ENCODE assay signal across 8 cellular contexts in genomic region chr11:90134420-90135003, GRCh38. TPM values are rescaled to one million over a fixed set of nuclear protein-coding genes. Genes with fewer than 3 reads are reported as not detected.
DNase-seq lines count a peak whose midpoint lies in the region; ATAC-seq and TF ChIP-seq lines count a peak whose summit lies in the region.

Gene NAALAD2, plus strand, starts transcription at chr11:90134663. Its CDS starts 96 bp downstream, at chr11:90134759.

- no peak for DNase-seq in activated CD8-positive, alpha-beta memory T cell treated with anti-CD3 and anti-CD28 coated beads, Interleukin-2, amount 10 ng/mL, durations not matched to agents 7 days and 5 days
- DNase-seq in activated CD8-positive, alpha-beta memory T cell treated with anti-CD3 and anti-CD28 coated beads for 24 hours: no peak
- DNase-seq in fibroblast of villous mesenchyme (ENCODE audit: low read depth) (peak; percentile 47), DMS153 (lab: John Stamatoyannopoulos, UW) (no peak), kidney glomerular epithelial cell (lab: John Stamatoyannopoulos, UW) (no peak)

- H3K27ac Mint-ChIP-seq in activated CD8-positive, alpha-beta memory T cell treated with anti-CD3 and anti-CD28 coated beads, Interleukin-2, amount 10 ng/mL, durations not matched to agents 7 days and 5 days: no peak within 1 kb of the TSS
- peak within 1 kb of the TSS; percentile 71 to 87 (median 77) for H3K27ac Mint-ChIP-seq in nephron

- H3K36me3 Mint-ChIP-seq in activated CD8-positive, alpha-beta memory T cell treated with anti-CD3 and anti-CD28 coated beads, Interleukin-2, amount 10 ng/mL, durations not matched to agents 7 days and 5 days: no peaks in the 10 kb centered on the region
- H3K36me3 Mint-ChIP-seq in nephron (ENCODE audit: low read depth): peaks cover 7% of the 10 kb centered on the region

- peaks cover 52% of the 10 kb centered on the region for H3K27me3 Mint-ChIP-seq in activated CD8-positive, alpha-beta memory T cell treated with anti-CD3 and anti-CD28 coated beads, Interleukin-2, amount 10 ng/mL, durations not matched to agents 7 days and 5 days
- no peaks in the 10 kb centered on the region for H3K27me3 Mint-ChIP-seq in nephron (ENCODE audit: low read depth)

- peak; percentile 39 for ATAC-seq in activated CD8-positive, alpha-beta memory T cell treated with anti-CD3 and anti-CD28 coated beads, Interleukin-2, amount 10 ng/mL, durations not matched to agents 7 days and 5 days
- peak; percentile 61 for ATAC-seq in HG03103 (IDR thresholded peaks at IDR 0.05; ENCODE audit: low read depth, unreplicated experiment)

- TF ChIP-seq CTCF in WI38 (IDR thresholded peaks at IDR 0.05; ENCODE audit: low read depth, low read length): no peak
- TF ChIP-seq CTCF in fibroblast of villous mesenchyme (IDR thresholded peaks at IDR 0.05; ENCODE audit: insufficient read depth, low read depth, low read length): no peak
- TF ChIP-seq CTCF in nephron (IDR thresholded peaks at IDR 0.05; ENCODE audit: unreplicated experiment in 3 of 3): no peak

- H3K9me3 Mint-ChIP-seq in activated CD8-positive, alpha-beta memory T cell treated with anti-CD3 and anti-CD28 coated beads, Interleukin-2, amount 10 ng/mL, durations not matched to agents 7 days and 5 days (ENCODE audit: low read depth): no peaks in the 10 kb centered on the region
- H3K9me3 Mint-ChIP-seq in nephron: no peaks in the 10 kb centered on the region

- CTCF ChIA-PET in activated CD8-positive, alpha-beta memory T cell treated with anti-CD3 and anti-CD28 coated beads, Interleukin-2, amount 10 ng/mL, durations not matched to agents 7 days and 5 days (lab: Charles Lee): interaction anchor here (0.7 kb wide), 1 partner anchor 15 kb away, joined by 3 read pairs; no protein-coding TSS in a partner anchor

- H3K4me1 Mint-ChIP-seq in activated CD8-positive, alpha-beta memory T cell treated with anti-CD3 and anti-CD28 coated beads, Interleukin-2, amount 10 ng/mL, durations not matched to agents 7 days and 5 days: peaks cover 12% of the 10 kb centered on the region
- peaks cover 22% of the 10 kb centered on the region for H3K4me1 Mint-ChIP-seq in nephron

- peak within 1 kb of the TSS; percentile 57 for H3K4me3 ChIP-seq in WI38 (ENCODE audit: low read depth, low read length)
- H3K4me3 ChIP-seq in fibroblast of villous mesenchyme (ENCODE audit: low read depth, low read length): peak within 1 kb of the TSS; percentile 70

- peak within 1 kb of the TSS; percentile 57 for H3K4me3 Mint-ChIP-seq in activated CD8-positive, alpha-beta memory T cell treated with anti-CD3 and anti-CD28 coated beads, Interleukin-2, amount 10 ng/mL, durations not matched to agents 7 days and 5 days
- peak within 1 kb of the TSS; percentile 80 to 88 (median 87) for H3K4me3 Mint-ChIP-seq in nephron

RNA-seq across cellular contexts. Expression of gene NAALAD2, which starts in this region (rescaled TPM):
- total RNA-seq in activated CD8-positive, alpha-beta memory T cell treated with anti-CD3 and anti-CD28 coated beads, Interleukin-2, amount 10 ng/mL, durations not matched to agents 7 days and 5 days: not detected
- 1.9 and 2.2 TPM in 2 replicates for total RNA-seq in fibroblast of villous mesenchyme

Comparison
In these comparisons a context has a peak if more than half of its experiments do, and no peak if none do; other contexts are left out.
1. Peak in ATAC-seq in activated CD8-positive, alpha-beta memory T cell treated with anti-CD3 and anti-CD28 coated beads, Interleukin-2, amount 10 ng/mL, durations not matched to agents 7 days and 5 days; RNA of the gene not detected or under 1 TPM.